26 cellular contexts compared by ENCODE assay signal in the genomic region with DNA sequence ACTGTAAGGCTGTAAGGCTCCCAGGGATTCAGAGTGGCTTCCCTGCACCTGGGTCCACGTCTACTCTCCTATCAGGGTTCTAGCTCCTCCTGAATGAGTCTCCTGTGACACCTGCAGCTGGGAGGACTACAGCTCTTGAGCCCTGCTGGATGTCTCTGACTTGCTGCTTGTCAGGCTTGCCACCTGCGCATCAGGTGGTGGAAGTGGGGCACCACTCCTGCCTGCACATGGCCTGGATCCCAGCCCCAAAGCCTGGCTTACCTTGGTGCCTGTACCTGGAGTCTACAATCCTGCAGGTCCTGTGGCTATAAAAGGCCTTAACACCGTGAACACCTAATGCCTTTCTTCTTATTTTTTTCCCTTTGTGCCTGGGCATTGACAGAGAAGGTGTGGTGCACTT.
"Had no signal": no experiment of that assay in that cellular context is flagged by ENCODE, and none has a peak within 500 bp of the region (broad histone marks: within the 10 kb centered on the region; RNA-seq: fewer than 3 reads in every experiment).

No MANE protein-coding gene starts in this region.

- H3K4me3 ChIP-seq: ascending aorta, cardiac muscle cell, K562, PC-9 had no signal

- H3K36me3 ChIP-seq: ascending aorta, cardiac muscle cell, WERI-Rb-1 had no signal

- DNase-seq: activated CD4-positive, alpha-beta memory T cell treated with anti-CD3 and anti-CD28 coated beads, Interleukin-2, amount 10 ng/mL, durations not matched to agents 7 days and 5 days; activated CD4-positive, alpha-beta T cell treated with anti-CD3 and anti-CD28 coated beads for 1 hour; activated CD4-positive, alpha-beta T cell treated with anti-CD3 and anti-CD28 coated beads for 48 hours; activated CD4-positive, CD25-positive, alpha-beta regulatory T cell; activated gamma-delta T cell; activated naive CD4-positive, alpha-beta T cell treated with Interleukin-2 at 50 U/mL for 16 hours; activated naive CD8-positive, alpha-beta T cell treated with anti-CD3 and anti-CD28 coated beads, Interleukin-2, amount 10 ng/mL, durations not matched to agents 7 days and 5 days; activated T-cell treated with anti-CD3 and anti-CD28 coated beads, Interleukin-2, amount 50 U/mL, for 1 hour; activated T-cell treated with anti-CD3 and anti-CD28 coated beads, Interleukin-2, amount 50 U/mL, for 72 hours; amygdala; NCI-H1105; NCI-H1417 treated with DMSO at 0.1 percent for 48 hours; NCI-H187 treated with DMSO at 0.1 percent for 48 hours; NCI-H2081; NCI-H446; NCI-H524 treated with DMSO at 0.1 percent for 48 hours; NK-92 treated with Interleukin-12 subunit alpha and Interleukin-12 subunit beta, amount 100 ng/mL, for 24 hours; PC-9; Right ventricle myocardium superior; SW 1271; T-helper 9 cell; WERI-Rb-1 had no signal

- H3K27ac ChIP-seq: ascending aorta, cardiac muscle cell, PC-9, RWPE1, WERI-Rb-1 had no signal

- ATAC-seq: K562 had no signal

- H3K9me3 ChIP-seq: ascending aorta had no signal

- H3K27me3 ChIP-seq: ascending aorta, cardiac muscle cell had no signal
